32 cellular contexts compared by ENCODE assay signal in the genomic region with DNA sequence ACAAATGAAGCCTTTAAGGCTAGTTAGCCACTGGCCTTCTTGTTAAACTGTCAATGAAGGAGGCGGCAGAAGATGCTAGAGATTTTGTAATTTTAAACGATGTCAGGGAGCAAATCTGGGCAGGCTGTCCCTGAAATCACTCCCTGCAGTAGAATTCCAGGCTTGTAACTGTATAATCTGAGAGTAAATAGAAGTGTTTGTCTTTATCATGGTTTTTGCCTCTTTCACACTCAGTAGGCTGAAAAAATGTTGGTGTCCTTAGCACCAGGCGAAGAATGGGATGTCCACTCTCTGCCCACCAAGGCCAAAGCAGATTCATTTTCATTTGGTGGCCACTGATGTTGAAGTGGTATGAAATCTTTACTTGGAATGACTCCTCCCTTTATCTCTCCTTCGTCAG.
"Had no signal": no experiment of that assay in that cellular context is flagged by ENCODE, and none has a peak within 500 bp of the region (broad histone marks: within the 10 kb centered on the region; RNA-seq: fewer than 3 reads in every experiment).

No MANE protein-coding gene starts in this region.

- H3K9me3 ChIP-seq: MG63 had no signal

- DNase-seq: Kasumi-1, MG63, MM.1S, MV-4-11, NCI-H1048, NCI-H1092, NCI-H1092 treated with DMSO at 0.1 percent for 48 hours, NCI-H1105, NCI-H1105 treated with DMSO at 0.1 percent for 48 hours, NCI-H1417 treated with DMSO at 0.1 percent for 48 hours, NCI-H1436, NCI-H1436 treated with DMSO at 0.1 percent for 48 hours, NCI-H146, NCI-H1694, NCI-H1694 treated with DMSO at 0.1 percent for 48 hours, NCI-H187, NCI-H187 treated with DMSO at 0.1 percent for 48 hours, NCI-H2029, NCI-H2029 treated with DMSO at 0.1 percent for 48 hours, NCI-H2081, NCI-H2081 treated with DMSO at 0.1 percent for 48 hours, NCI-H2107, NCI-H2171, NCI-H2171 treated with DMSO at 0.1 percent for 48 hours, NCI-H2227 treated with DMSO at 0.1 percent for 48 hours, NCI-H226, NCI-H345, NCI-H446, NCI-H446 treated with DMSO at 0.1 percent for 48 hours, NCI-H510A, NCI-H510A treated with DMSO at 0.1 percent for 48 hours, NCI-H526 had no signal

- H3K36me3 ChIP-seq: MG63 had no signal

- H3K27me3 ChIP-seq: MG63 had no signal

- H3K4me3 ChIP-seq: MG63 had no signal
